Comparison of ENCODE assay signal across 22 cellular contexts in genomic region chr1:25540750-25541350, GRCh38. TPM values are rescaled to one million over a fixed set of nuclear protein-coding genes. Genes with fewer than 3 reads are reported as not detected.
DNase-seq lines count a peak whose midpoint lies in the region; ATAC-seq, FAIRE-seq and TF ChIP-seq lines count a peak whose summit lies in the region.
"Had no signal": no experiment of that assay in that cellular context is flagged by ENCODE, and none has a peak within 500 bp of the region (broad histone marks: within the 10 kb centered on the region; RNA-seq: fewer than 3 reads in every experiment).

No MANE protein-coding gene starts in this region.

- no peak for ATAC-seq in GM23338
- ATAC-seq in stimulated activated naive B cell treated with anti-CD40 and anti-IgM and Interleukin-4, amounts not matched to agents 10 μg/mL and 1 μg/mL and 100 μg/mL, for 72 hours (replicated peaks): no peak
- no peak for ATAC-seq in GM21390 (IDR thresholded peaks at IDR 0.05; ENCODE audit: unreplicated experiment)

- DNase-seq in G401 (ENCODE audit: low spot score): peak; percentile 99
- peak; percentile 5 for DNase-seq in pons (ENCODE audit: low spot score)
- no peak for DNase-seq in GM23338 (ENCODE audit: low spot score)
- DNase-seq in stimulated activated naive B cell treated with anti-CD40 and anti-IgM and Interleukin-4, amounts not matched to agents 10 μg/mL and 1 μg/mL and 100 μg/mL, for 72 hours: no peak
- DNase-seq in Peyer's patch: no peak
- DNase-seq: GF-D8; H7; NCI-H1092 treated with DMSO at 0.1 percent for 48 hours; NCI-H1694; NCI-H2081; NCI-H2171; NCI-H345; NCI-H774; NK-92 treated with Interleukin-12 subunit alpha and Interleukin-12 subunit beta, amount 100 ng/mL, for 24 hours had no signal

- peaks cover 16% of the 10 kb centered on the region; the same call in 1 of the 2 replicates for H3K4me1 ChIP-seq in GM23338 (ENCODE audit: insufficient read depth)
- H3K4me1 ChIP-seq in Peyer's patch: peaks cover 0 to 27% (median 7%) of the 10 kb centered on the region in 4 donors

- H3K27me3 Mint-ChIP-seq in brain (peaks cover 40% of the 10 kb centered on the region), GM23338 (ENCODE audit: insufficient read depth, low read depth, poor library complexity) (peaks cover 11% of the 10 kb centered on the region)
- peaks cover 0 to 7% of the 10 kb centered on the region in 2 donors for H3K27me3 Mint-ChIP-seq in stimulated activated naive B cell treated with anti-CD40 and anti-IgM and Interleukin-4, amounts not matched to agents 10 μg/mL and 1 μg/mL and 100 μg/mL, for 72 hours
- H3K27me3 Mint-ChIP-seq: CD4-positive, alpha-beta memory T cell had no signal

- TF ChIP-seq POLR2A in Peyer's patch (IDR thresholded peaks at IDR 0.05): no peak

- H3K36me3 Mint-ChIP-seq in brain: no peaks in the 10 kb centered on the region
- no peaks in the 10 kb centered on the region for H3K36me3 Mint-ChIP-seq in GM23338 (ENCODE audit: low read depth)
- H3K36me3 Mint-ChIP-seq in stimulated activated naive B cell treated with anti-CD40 and anti-IgM and Interleukin-4, amounts not matched to agents 10 μg/mL and 1 μg/mL and 100 μg/mL, for 72 hours: no peaks in the 10 kb centered on the region

- in situ Hi-C loops in G401 (cut with HindIII; ENCODE audit: low sequenced_read_pairs): no loop called here

- H3K9me3 Mint-ChIP-seq in brain: peaks cover 0 to 11% (median 0%) of the 10 kb centered on the region in 5 experiments
- H3K9me3 Mint-ChIP-seq in GM23338: no peaks in the 10 kb centered on the region
- no peaks in the 10 kb centered on the region for H3K9me3 Mint-ChIP-seq in stimulated activated naive B cell treated with anti-CD40 and anti-IgM and Interleukin-4, amounts not matched to agents 10 μg/mL and 1 μg/mL and 100 μg/mL, for 72 hours
- H3K9me3 Mint-ChIP-seq: CD4-positive, alpha-beta memory T cell had no signal

- H3K27ac Mint-ChIP-seq in brain (peak overlapping the region in 3 of 5 experiments; percentile 24 to 62 (median 56)), GM23338 (no peak overlapping the region)
- H3K27ac Mint-ChIP-seq in stimulated activated naive B cell treated with anti-CD40 and anti-IgM and Interleukin-4, amounts not matched to agents 10 μg/mL and 1 μg/mL and 100 μg/mL, for 72 hours: no peak overlapping the region

- peak; percentile 98 for FAIRE-seq in islet of Langerhans (lab: Jason Lieb, UNC)
- FAIRE-seq: GM19239 had no signal

- H3K4me1 Mint-ChIP-seq in brain (peaks cover 20% of the 10 kb centered on the region), GM23338 (peaks cover 18% of the 10 kb centered on the region)
- peaks cover 12 to 15% of the 10 kb centered on the region in 2 donors for H3K4me1 Mint-ChIP-seq in stimulated activated naive B cell treated with anti-CD40 and anti-IgM and Interleukin-4, amounts not matched to agents 10 μg/mL and 1 μg/mL and 100 μg/mL, for 72 hours

- 0 out of 2 replicates have a peak, but pooled peaks cover 5% of the 10 kb centered on the region for H3F3A ChIP-seq in GM23338 (replicated peaks; ENCODE audit: low read depth)

- no peaks in the 10 kb centered on the region for H3K79me2 ChIP-seq in GM23338 (replicated peaks; ENCODE audit: insufficient read depth)

- no peaks in the 10 kb centered on the region for H3K9me2 ChIP-seq in GM23338 (ENCODE audit: insufficient read depth)

- no peak overlapping the region for H3K4me2 ChIP-seq in GM23338
- H3K4me2 ChIP-seq: BLaER1, KMS-11 had no signal

- peak overlapping the region in 2 of 5 experiments; percentile 57 to 74 for H3K4me3 Mint-ChIP-seq in brain
- H3K4me3 Mint-ChIP-seq in GM23338: no peak overlapping the region
- no peak overlapping the region for H3K4me3 Mint-ChIP-seq in stimulated activated naive B cell treated with anti-CD40 and anti-IgM and Interleukin-4, amounts not matched to agents 10 μg/mL and 1 μg/mL and 100 μg/mL, for 72 hours

- H3K27me3 ChIP-seq in GM23338 (ENCODE audit: insufficient read depth) (0 out of 2 replicates have a peak, but pooled peaks cover 7% of the 10 kb centered on the region), Peyer's patch (no peaks in the 10 kb centered on the region)
- H3K27me3 ChIP-seq: BLaER1 had no signal

- no peak overlapping the region for H3K27ac ChIP-seq in GM23338 (ENCODE audit: low read depth)
- H3K27ac ChIP-seq in Peyer's patch: no peak overlapping the region
- H3K27ac ChIP-seq: BLaER1, HL-60, KMS-11 had no signal

- H2AFZ ChIP-seq in GM23338: no peak overlapping the region

- TF ChIP-seq CTCF in brain (conservative IDR thresholded peaks at IDR 0.05): no peak
- TF ChIP-seq CTCF in GM23338 (conservative IDR thresholded peaks at IDR 0.05; ENCODE audit: low read depth in 2 of 2): no peak
- TF ChIP-seq CTCF in Peyer's patch (IDR thresholded peaks at IDR 0.05): no peak

- no peaks in the 10 kb centered on the region for H3K36me3 ChIP-seq in GM23338 (ENCODE audit: insufficient read depth)
- H3K36me3 ChIP-seq in Peyer's patch: no peaks in the 10 kb centered on the region
- H3K36me3 ChIP-seq: BLaER1 had no signal

- H3K4me3 ChIP-seq in GM23338 (no peak overlapping the region), Peyer's patch (no peak overlapping the region)
- H3K4me3 ChIP-seq: BLaER1 had no signal

- H4K20me1 ChIP-seq in GM23338 (replicated peaks; ENCODE audit: insufficient read depth): peaks cover 12% of the 10 kb centered on the region; the same call in 1 of the 2 replicates

- H3K9me3 ChIP-seq in Peyer's patch: no peaks in the 10 kb centered on the region
- H3K9me3 ChIP-seq: BLaER1 had no signal

TF ChIP-seq in GM23338, 12 proteins besides CTCF, POLR2A, EP300 and RAD21 (continues in another document):
- TF ChIP-seq ZNF462 (CRISPR knock-in tag; IDR thresholded peaks at IDR 0.05) (no peak), EZH2phosphoT487 (IDR thresholded peaks at IDR 0.05; ENCODE audit: unreplicated experiment) (no peak)

RNA-seq across cellular contexts. Expression of gene LDLRAP1, which starts 2.6 kb away (rescaled TPM):
- total RNA-seq in G401 (2014; rRNA removed; shearing (Covaris generic)): 10.8 and 30.6 TPM in 2 replicates
- 11.4 TPM for polyA plus RNA-seq in brain (ENCODE audit: insufficient read depth, low read depth, low replicate concordance)
- total RNA-seq in GM23338 (2014; rRNA removed; shearing (Covaris generic)): 17.1 and 22.7 TPM in 2 replicates
- polyA plus RNA-seq in GM23338 (2016; fragmentation: Nextera tagmentation; extraction: Ambion mirVana): 6.5 and 9.6 TPM in 2 replicates
- 10 to 100 TPM; 20.1 to 24.5 (median 22.7) TPM for total RNA-seq in Peyer's patch

Comparison
In these comparisons a context has a peak if more than half of its experiments do, and no peak if none do; other contexts are left out.
1. DNase-seq: peak in G401 (single experiment) and pons (single experiment); none in GM23338 (single experiment), stimulated activated naive B cell treated with anti-CD40 and anti-IgM and Interleukin-4, amounts not matched to agents 10 μg/mL and 1 μg/mL and 100 μg/mL, for 72 hours (single experiment) and Peyer's patch (0 of 3).
2. H3K27ac Mint-ChIP-seq: peak in brain (3 of 5); none in GM23338 (single experiment) and stimulated activated naive B cell treated with anti-CD40 and anti-IgM and Interleukin-4, amounts not matched to agents 10 μg/mL and 1 μg/mL and 100 μg/mL, for 72 hours (single experiment).